In the genomic region with DNA sequence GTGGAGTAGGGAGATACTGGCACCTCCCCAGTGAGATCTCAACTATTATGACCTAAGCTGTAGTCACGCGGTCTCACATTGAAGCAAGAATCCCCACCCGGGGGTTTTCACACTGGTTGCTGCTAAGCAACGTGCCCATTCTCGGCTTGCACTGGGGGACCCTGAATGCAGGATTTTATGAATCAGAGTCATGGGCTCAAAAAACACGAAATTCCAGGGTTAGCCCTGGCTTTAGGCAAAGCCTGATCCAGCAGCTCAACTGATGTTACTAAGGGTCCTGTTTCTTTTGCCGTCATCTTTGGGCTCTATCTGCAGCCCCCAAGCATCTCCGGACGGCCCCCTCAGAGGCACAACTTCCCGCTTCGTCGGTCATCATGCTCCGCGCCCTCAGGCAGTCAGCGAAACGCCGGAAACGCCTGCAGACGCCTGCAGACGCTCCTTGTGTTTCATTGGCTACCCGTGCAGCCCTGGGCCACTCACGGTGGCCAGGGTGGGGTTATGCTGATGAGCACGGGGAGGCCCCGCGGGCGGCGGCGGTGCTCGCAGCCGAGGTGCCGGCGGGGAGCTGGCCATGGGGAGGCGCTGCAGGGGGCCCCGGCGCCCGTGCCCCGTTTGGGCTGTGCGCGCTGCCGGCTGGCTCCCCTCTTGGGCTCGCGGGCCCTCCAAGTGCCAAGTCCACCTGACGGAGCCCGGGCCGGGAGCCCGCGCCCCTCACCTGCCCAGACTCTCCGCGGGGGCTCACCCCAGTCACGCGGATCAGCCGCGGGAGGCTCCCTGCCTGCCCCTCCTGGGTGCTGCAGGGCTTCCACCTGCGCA, we compare ENCODE assay signal across 8 cellular contexts. TPM values are rescaled to one million over a fixed set of nuclear protein-coding genes. Genes with fewer than 3 reads are reported as not detected.
DNase-seq lines count a peak whose midpoint lies in the region; ATAC-seq and TF ChIP-seq lines count a peak whose summit lies in the region.

No MANE protein-coding gene starts in this region.

- H3K4me3 ChIP-seq in BE2C (ENCODE audit: low read depth, low read length), result peak overlapping the region; percentile 61
- H3K4me3 ChIP-seq in right lobe of liver, result peak overlapping the region; percentile 35 to 44 (median 41)

- H3K27ac ChIP-seq in right lobe of liver, result peak overlapping the region in 2 of 3 donors; percentile 27 to 40

- peaks cover 17% of the 10 kb centered on the region for H3K4me1 Mint-ChIP-seq in activated CD4-positive, alpha-beta T cell treated with anti-CD3 and anti-CD28 coated beads, Interleukin-2, amount 10 ng/mL, durations not matched to agents 7 days and 5 days

- H3K4me1 ChIP-seq in BE2C (peaks cover 4% of the 10 kb centered on the region; the same call in 1 of the 2 replicates), right lobe of liver (peaks cover 0 to 7% (median 0%) of the 10 kb centered on the region in 4 donors)

- intact Hi-C loops in right lobe of liver (cut with DNase I), result no loop called here

- POLR2A ChIA-PET in activated CD4-positive, alpha-beta T cell treated with anti-CD3 and anti-CD28 coated beads, Interleukin-2, amount 10 ng/mL, durations not matched to agents 7 days and 5 days (lab: Charles Lee), result interaction anchor here (0.6 to 1.1 kb wide), 3 partner anchors 11 to 245 kb away, joined by 3 to 14 read pairs (median 4); no protein-coding TSS in a partner anchor

- H3K4me3 Mint-ChIP-seq in activated CD4-positive, alpha-beta T cell treated with anti-CD3 and anti-CD28 coated beads, Interleukin-2, amount 10 ng/mL, durations not matched to agents 7 days and 5 days, result peak overlapping the region; percentile 75

- H3K36me3 Mint-ChIP-seq in activated CD4-positive, alpha-beta T cell treated with anti-CD3 and anti-CD28 coated beads, Interleukin-2, amount 10 ng/mL, durations not matched to agents 7 days and 5 days (ENCODE audit: low read depth), result no peaks in the 10 kb centered on the region

- H3K27me3 Mint-ChIP-seq in activated CD4-positive, alpha-beta T cell treated with anti-CD3 and anti-CD28 coated beads, Interleukin-2, amount 10 ng/mL, durations not matched to agents 7 days and 5 days, result no peaks in the 10 kb centered on the region

- peak overlapping the region; percentile 94 for H3K27ac Mint-ChIP-seq in activated CD4-positive, alpha-beta T cell treated with anti-CD3 and anti-CD28 coated beads, Interleukin-2, amount 10 ng/mL, durations not matched to agents 7 days and 5 days

- H3K27me3 ChIP-seq in BE2C (no peaks in the 10 kb centered on the region), right lobe of liver (no peaks in the 10 kb centered on the region)

- H3K9me3 ChIP-seq in BE2C, result no peaks in the 10 kb centered on the region
- no peaks in the 10 kb centered on the region for H3K9me3 ChIP-seq in right lobe of liver

- CTCF ChIA-PET in activated CD4-positive, alpha-beta T cell treated with anti-CD3 and anti-CD28 coated beads, Interleukin-2, amount 10 ng/mL, durations not matched to agents 7 days and 5 days (lab: Charles Lee), result interaction anchor here (0.6 to 7.6 kb wide), 29 partner anchors 11 to 346 kb away, joined by 3 to 94 read pairs (median 4); a partner anchor contains a TSS

- H3K36me3 ChIP-seq in BE2C (no peaks in the 10 kb centered on the region), right lobe of liver (no peaks in the 10 kb centered on the region)

- ATAC-seq in HG03378 (IDR thresholded peaks at IDR 0.05; ENCODE audit: unreplicated experiment) (peak; percentile 92), right lobe of liver (peak; percentile 96 to 98 (median 96))

- H3K9me3 Mint-ChIP-seq in activated CD4-positive, alpha-beta T cell treated with anti-CD3 and anti-CD28 coated beads, Interleukin-2, amount 10 ng/mL, durations not matched to agents 7 days and 5 days, result no peaks in the 10 kb centered on the region

- peak; percentile 48 for TF ChIP-seq CTCF in BE2C (IDR thresholded peaks at IDR 0.05; ENCODE audit: low read depth, low read length)
- TF ChIP-seq CTCF in right lobe of liver (IDR thresholded peaks at IDR 0.05), result peak; percentile 48 to 68 (median 58)

- 8% methylated on average over 13 of the region's 54 CpGs for WGBS in right lobe of liver (ENCODE audit: insufficient coverage, low coverage, low lambda C conversion rate, missing lambda C conversion rate)

- DNase-seq in BE2C (peak; percentile 95), NCI-H460 (ENCODE audit: extremely low read depth, low read depth) (peak; percentile 88), dermis microvascular lymphatic vessel endothelial cell (ENCODE audit: low read depth in 2 of 2) (peak; percentile 67 to 94), right lobe of liver (peak; percentile 85 to 90 (median 87))
- DNase-seq in activated CD4-positive, alpha-beta T cell treated with anti-CD3 and anti-CD28 coated beads, Interleukin-2, amount 10 ng/mL, durations not matched to agents 7 days and 5 days, result peak; percentile 95
- DNase-seq in stimulated activated CD4-positive, alpha-beta T cell treated with anti-CD3 and anti-CD28 coated beads, Interleukin-4, amount 100 ng/mL, for 24 hours, result peak; percentile 91

- TF ChIP-seq POLR2A in GM19099 (IDR thresholded peaks at IDR 0.05; ENCODE audit: extremely low read depth, insufficient read length, low read depth) (peak; percentile 70), right lobe of liver (IDR thresholded peaks at IDR 0.05) (peak; percentile 20)

RNA-seq across cellular contexts. Expression of a gene that starts 25.8 kb away (rescaled TPM):
- polyA plus RNA-seq in BE2C (2012; ENCODE audit: insufficient read depth, insufficient read length, low read depth), result not detected
- total RNA-seq in NCI-H460 (2014; rRNA removed; shearing (Covaris generic)), result not detected in 2 replicates
- not detected in 2 replicates for polyA plus RNA-seq in NCI-H460 (2014; cell fraction: nucleus; rRNA removed)
- total RNA-seq in activated CD4-positive, alpha-beta T cell treated with anti-CD3 and anti-CD28 coated beads, Interleukin-2, amount 10 ng/mL, durations not matched to agents 7 days and 5 days, result under 1 TPM in 1 of 2 experiments, not detected in 1; 0.07 TPM
- 2.7 and 9.0 TPM in 2 replicates for total RNA-seq in dermis microvascular lymphatic vessel endothelial cell
- total RNA-seq in right lobe of liver, result 1 to 10 TPM in 2 of 6 experiments, under 1 TPM in 4; 0.25 to 1.5 (median 0.39) TPM

RNA-seq across cellular contexts. Expression of a gene that starts 33.1 kb away (rescaled TPM):
- 0.68 TPM for polyA plus RNA-seq in BE2C (2012; ENCODE audit: insufficient read depth, insufficient read length, low read depth)
- total RNA-seq in NCI-H460 (2014; rRNA removed; shearing (Covaris generic)), result 0.42 TPM in 1 of 2 replicates, not detected in the other
- polyA plus RNA-seq in NCI-H460 (2014; cell fraction: nucleus; rRNA removed), result 0.58 TPM in 1 of 2 replicates, not detected in the other
- under 1 TPM in 1 of 2 experiments, not detected in 1; 0.10 TPM for total RNA-seq in activated CD4-positive, alpha-beta T cell treated with anti-CD3 and anti-CD28 coated beads, Interleukin-2, amount 10 ng/mL, durations not matched to agents 7 days and 5 days
- 0.51 and 1.0 TPM in 2 replicates for total RNA-seq in dermis microvascular lymphatic vessel endothelial cell
- under 1 TPM in 4 of 6 experiments, not detected in 2; 0.05 to 0.21 (median 0.08) TPM for total RNA-seq in right lobe of liver

RNA-seq across cellular contexts. Expression of a gene that starts 33.6 kb away (rescaled TPM):
- not detected for polyA plus RNA-seq in BE2C (2012; ENCODE audit: insufficient read depth, insufficient read length, low read depth)
- not detected in 2 replicates for total RNA-seq in NCI-H460 (2014; rRNA removed; shearing (Covaris generic))
- polyA plus RNA-seq in NCI-H460 (2014; cell fraction: nucleus; rRNA removed), result not detected in 2 replicates
- not detected for total RNA-seq in activated CD4-positive, alpha-beta T cell treated with anti-CD3 and anti-CD28 coated beads, Interleukin-2, amount 10 ng/mL, durations not matched to agents 7 days and 5 days
- total RNA-seq in dermis microvascular lymphatic vessel endothelial cell (not detected in 2 replicates), right lobe of liver (under 1 TPM in 1 of 6 experiments, not detected in 5; 0.50 TPM)

Comparison
In these comparisons a context has a peak if more than half of its experiments do, and no peak if none do; other contexts are left out.
1. Peak in every context shown above with its lines: DNase-seq, ATAC-seq, H3K4me3 ChIP-seq and H3K27ac ChIP-seq.